20 cellular contexts compared by ENCODE assay signal in the genomic region with DNA sequence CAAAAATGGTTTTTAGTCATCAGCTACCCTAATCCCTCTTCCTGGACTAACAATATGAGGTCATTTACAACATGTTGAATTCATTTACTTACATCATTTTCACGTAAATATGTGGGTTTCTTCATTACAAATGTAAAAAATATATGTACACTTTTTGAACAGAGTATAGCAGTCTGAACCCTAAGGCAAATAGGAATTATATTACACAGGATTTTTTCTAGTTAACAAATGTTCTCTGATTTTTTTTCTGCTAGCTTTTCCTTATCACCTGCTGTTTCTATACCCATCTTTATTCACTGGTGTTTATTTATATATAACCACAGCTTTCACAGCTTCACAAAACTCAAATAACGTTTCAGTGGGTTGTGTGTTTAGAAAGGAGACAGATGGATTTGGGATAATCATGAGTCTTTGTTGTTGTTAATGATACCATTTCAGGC.
"Had no signal": no experiment of that assay in that cellular context is flagged by ENCODE, and none has a peak within 500 bp of the region (broad histone marks: within the 10 kb centered on the region; RNA-seq: fewer than 3 reads in every experiment).

No MANE protein-coding gene starts in this region.

- H3K27ac ChIP-seq: cardiac muscle cell, esophagus squamous epithelium, heart right ventricle, thoracic aorta, upper lobe of left lung had no signal

- H3K9me3 ChIP-seq: esophagus squamous epithelium, heart right ventricle, mucosa of descending colon, thoracic aorta, upper lobe of left lung had no signal

- H3K36me3 ChIP-seq: cardiac muscle cell, esophagus squamous epithelium, heart right ventricle, thoracic aorta, upper lobe of left lung had no signal

- H3K4me1 ChIP-seq: esophagus squamous epithelium, heart right ventricle, upper lobe of left lung had no signal

- ATAC-seq: activated CD8-positive, alpha-beta memory T cell treated with anti-CD3 and anti-CD28 coated beads, Interleukin-2, amount 10 ng/mL, durations not matched to agents 7 days and 5 days; activated T-helper 17 cell treated with anti-CD3 and anti-CD28 coated beads, Interleukin-2, amount 50 U/mL, for 72 hours; effector memory CD8-positive, alpha-beta T cell; heart right ventricle; left ventricle myocardium superior; mucosa of descending colon; stimulated activated naive B cell treated with anti-CD40 and anti-IgM and Interleukin-4, amounts not matched to agents 10 μg/mL and 1 μg/mL and 100 μg/mL, for 72 hours had no signal

- DNase-seq: activated CD4-positive, alpha-beta memory T cell treated with anti-CD3 and anti-CD28 coated beads, Interleukin-2, amount 10 ng/mL, durations not matched to agents 7 days and 5 days; activated CD4-positive, alpha-beta T cell treated with anti-CD3 and anti-CD28 coated beads for 48 hours; activated CD4-positive, CD25-positive, alpha-beta regulatory T cell; activated CD8-positive, alpha-beta memory T cell treated with anti-CD3 and anti-CD28 coated beads, Interleukin-2, amount 10 ng/mL, durations not matched to agents 7 days and 5 days; activated naive CD4-positive, alpha-beta T cell; activated naive CD8-positive, alpha-beta T cell treated with anti-CD3 and anti-CD28 coated beads, Interleukin-2, amount 10 ng/mL, durations not matched to agents 7 days and 5 days; amygdala; effector memory CD8-positive, alpha-beta T cell; esophagus squamous epithelium; heart right ventricle; immature natural killer cell; left ventricle myocardium superior; mucosa of descending colon; naive B cell; retina; stimulated activated naive B cell treated with anti-CD40 and anti-IgM and Interleukin-4, amounts not matched to agents 10 μg/mL and 1 μg/mL and 100 μg/mL, for 72 hours; upper lobe of left lung had no signal

- H3K4me3 ChIP-seq: cardiac muscle cell, esophagus squamous epithelium, heart right ventricle, mucosa of descending colon, thoracic aorta, upper lobe of left lung had no signal
